Comparison of ENCODE assay signal across 31 cellular contexts in the genomic region with DNA sequence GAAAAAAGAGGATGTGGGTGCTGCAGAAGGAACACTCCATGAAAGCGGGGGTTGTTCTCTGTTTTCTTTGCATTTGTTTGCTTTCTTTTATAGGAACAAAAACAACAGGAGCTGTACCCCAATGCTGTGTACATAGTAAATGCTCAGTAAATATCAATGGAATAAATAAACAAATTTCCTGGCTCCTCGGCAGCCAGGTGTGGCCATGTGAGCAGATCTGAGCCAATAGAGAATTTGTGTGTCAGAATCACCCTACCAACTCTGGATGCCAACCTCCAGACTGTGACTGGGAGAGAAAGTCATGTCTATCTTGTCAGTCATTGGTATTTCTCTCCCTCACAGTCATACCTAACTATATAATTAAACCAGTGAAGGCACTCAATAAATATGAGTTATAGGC.
"Had no signal": no experiment of that assay in that cellular context is flagged by ENCODE, and none has a peak within 500 bp of the region (broad histone marks: within the 10 kb centered on the region; RNA-seq: fewer than 3 reads in every experiment).

No MANE protein-coding gene starts in this region.

- DNase-seq: activated CD4-positive, alpha-beta memory T cell treated with anti-CD3 and anti-CD28 coated beads for 36 hours; activated CD4-positive, alpha-beta T cell treated with anti-CD3 and anti-CD28 coated beads for 36 hours; activated CD4-positive, alpha-beta T cell treated with anti-CD3 and anti-CD28 coated beads, Interleukin-2, amount 10 ng/mL, durations not matched to agents 24 days and 14 days; activated CD4-positive, CD25-positive, alpha-beta regulatory T cell; activated CD4-positive, CD25-positive, alpha-beta regulatory T cell treated with anti-CD3 and anti-CD28 coated beads, Interleukin-2, amount 50 U/mL, for 72 hours; activated CD8-positive, alpha-beta memory T cell treated with anti-CD3 and anti-CD28 coated beads, Interleukin-2, amount 10 ng/mL, durations not matched to agents 7 days and 5 days; activated CD8-positive, alpha-beta memory T cell treated with anti-CD3 and anti-CD28 coated beads, Interleukin-2, amount 50 U/mL, for 4 hours; activated CD8-positive, alpha-beta T cell treated with anti-CD3 and anti-CD28 coated beads, Interleukin-2, amount 10 ng/mL, durations not matched to agents 7 days and 5 days; activated effector memory CD4-positive, alpha-beta T cell treated with anti-CD3 and anti-CD28 coated beads, Interleukin-2, amount 50 U/mL, for 16 hours; activated naive CD4-positive, alpha-beta T cell treated with anti-CD3 and anti-CD28 coated beads for 36 hours; activated naive CD8-positive, alpha-beta T cell treated with anti-CD3 and anti-CD28 coated beads for 36 hours; activated naive CD8-positive, alpha-beta T cell treated with anti-CD3 and anti-CD28 coated beads, Interleukin-2, amount 50 U/mL, for 24 hours; activated T-cell treated with anti-CD3 and anti-CD28 coated beads, Interleukin-2, amount 50 U/mL, for 1 hour; activated T-cell treated with anti-CD3 and anti-CD28 coated beads, Interleukin-2, amount 50 U/mL, for 48 hours; adrenal gland; amygdala; aorta; body of pancreas; caudate nucleus; cortex of kidney; dermis blood vessel endothelial cell; effector CD4-positive, alpha-beta T cell; effector memory CD8-positive, alpha-beta T cell; erythroblast; foreskin keratinocyte; gastrocnemius medialis; glutamatergic neuron; heart left ventricle; T-helper 17 cell; T1000 had no signal

- ATAC-seq: activated CD4-positive, alpha-beta T cell treated with anti-CD3 and anti-CD28 coated beads for 36 hours; activated CD8-positive, alpha-beta memory T cell treated with anti-CD3 and anti-CD28 coated beads, Interleukin-2, amount 10 ng/mL, durations not matched to agents 7 days and 5 days; activated CD8-positive, alpha-beta T cell treated with anti-CD3 and anti-CD28 coated beads, Interleukin-2, amount 10 ng/mL, durations not matched to agents 7 days and 5 days; activated naive CD8-positive, alpha-beta T cell treated with anti-CD3 and anti-CD28 coated beads, Interleukin-2, amount 50 U/mL, for 24 hours; body of pancreas; effector memory CD8-positive, alpha-beta T cell; foreskin keratinocyte; gastrocnemius medialis; heart left ventricle; T-helper 17 cell had no signal

- H3K27ac ChIP-seq: adrenal gland, body of pancreas, esophagus muscularis mucosa, foreskin keratinocyte, gastrocnemius medialis, heart left ventricle had no signal
